In genomic region chr10:3852147-3852904, GRCh38 we compare ENCODE assay signal across 8 cellular contexts.
A peak's percentile ranks its signal among the peaks of the same experiment; 100 is the strongest.
DNase-seq lines count a peak whose midpoint lies in the region; ATAC-seq, FAIRE-seq and TF ChIP-seq lines count a peak whose summit lies in the region.

No MANE protein-coding gene starts in this region.

- peak overlapping the region in 5 of 7 donors; percentile 6 to 64 (median 37) for H3K4me3 Mint-ChIP-seq in CD8-positive, alpha-beta memory T cell

- no peaks in the 10 kb centered on the region for H3K36me3 Mint-ChIP-seq in CD8-positive, alpha-beta memory T cell

- H3K4me1 Mint-ChIP-seq in CD8-positive, alpha-beta memory T cell, result peaks cover 21 to 32% (median 30%) of the 10 kb centered on the region in 3 donors

- peak overlapping the region; percentile 75 for H3K9ac ChIP-seq in keratinocyte (ENCODE audit: control insufficient read depth, extremely low read depth, insufficient read depth, low read length)

- peak overlapping the region; percentile 70 to 95 (median 88) for H3K27ac Mint-ChIP-seq in CD8-positive, alpha-beta memory T cell

- peaks cover 12% of the 10 kb centered on the region for H3K4me1 ChIP-seq in CD8-positive, alpha-beta memory T cell (ENCODE audit: insufficient read depth, low read length)
- H3K4me1 ChIP-seq in keratinocyte (ENCODE audit: control insufficient read depth, extremely low read depth, insufficient read depth, low read length), result peaks cover 51% of the 10 kb centered on the region

- no peaks in the 10 kb centered on the region for H3K9me1 ChIP-seq in keratinocyte (ENCODE audit: control insufficient read depth, extremely low read depth, insufficient read depth, low read length)

- no peaks in the 10 kb centered on the region for H3K36me3 ChIP-seq in CD8-positive, alpha-beta memory T cell (ENCODE audit: insufficient read depth, low read length)
- H3K36me3 ChIP-seq in keratinocyte (ENCODE audit: control insufficient read depth in 2 of 2, extremely low read depth in 1 of 2, insufficient read depth in 2 of 2, low read length in 2 of 2), result no peaks in the 10 kb centered on the region

- H3K27me3 ChIP-seq in CD8-positive, alpha-beta memory T cell (ENCODE audit: insufficient read depth, low read length, poor library complexity, severe bottlenecking), result no peaks in the 10 kb centered on the region
- no peaks in the 10 kb centered on the region for H3K27me3 ChIP-seq in keratinocyte (ENCODE audit: control insufficient read depth, extremely low read depth, insufficient read depth, low read length)

- H3K9me3 Mint-ChIP-seq in CD8-positive, alpha-beta memory T cell, result no peaks in the 10 kb centered on the region

- CTCF ChIA-PET in CD8-positive, alpha-beta memory T cell (lab: Charles Lee), result interaction anchor here (1.1 to 1.9 kb wide), 3 partner anchors 24 to 67 kb away, joined by 3 to 6 read pairs (median 4); partner anchors contain the start of gene KLF6

- H3K27ac ChIP-seq in CD8-positive, alpha-beta memory T cell (ENCODE audit: low read depth, low read length), result peak overlapping the region; percentile 62
- peak overlapping the region; percentile 96 for H3K27ac ChIP-seq in keratinocyte (ENCODE audit: control insufficient read depth, insufficient read depth, low read length)

- H2AFZ ChIP-seq in keratinocyte (ENCODE audit: control insufficient read depth, low read length), result no peak overlapping the region

- no peaks in the 10 kb centered on the region for H3K27me3 Mint-ChIP-seq in CD8-positive, alpha-beta memory T cell

- H3K9me3 ChIP-seq in CD8-positive, alpha-beta memory T cell (ENCODE audit: low read length), result no peaks in the 10 kb centered on the region
- H3K9me3 ChIP-seq in keratinocyte (ENCODE audit: control insufficient read depth, low read depth, low read length), result no peaks in the 10 kb centered on the region

- ATAC-seq in GM19467 (IDR thresholded peaks at IDR 0.05; ENCODE audit: unreplicated experiment) (peak; percentile 85), HG03565 (IDR thresholded peaks at IDR 0.05; ENCODE audit: unreplicated experiment) (peak; percentile 86)

- H3K4me3 ChIP-seq in CD8-positive, alpha-beta memory T cell (ENCODE audit: low read length), result no peak overlapping the region
- no peak overlapping the region for H3K4me3 ChIP-seq in keratinocyte (ENCODE audit: control insufficient read depth in 2 of 3, extremely low read depth in 1 of 3, insufficient read depth in 2 of 3, low read depth in 1 of 3, low read length in 3 of 3)

- no peaks in the 10 kb centered on the region for H4K20me1 ChIP-seq in keratinocyte (ENCODE audit: control insufficient read depth, extremely low read depth, insufficient read depth, low read length)

- dilution Hi-C loops in keratinocyte (cut with MboI; ENCODE audit: extremely low pct_ligation_motif_present, low sequenced_read_pairs), result no loop called here

- DNase-seq in CD8-positive, alpha-beta memory T cell, result peak in 4 of 5 donors; percentile 46 to 88 (median 55)
- DNase-seq in SW 1271 (lab: John Stamatoyannopoulos, UW), result peak; percentile 85 to 95
- DNase-seq in brain pericyte (ENCODE audit: low read depth, low spot score), result peak; percentile 90
- peak; percentile 99 for DNase-seq in keratinocyte (ENCODE audit: low read depth, low spot score)
- peak; percentile 83 for DNase-seq in stimulated activated CD4-positive, alpha-beta T cell treated with anti-CD3 and anti-CD28 coated beads, Interleukin-1b, Interleukin-23, amount 100 ng/mL, for 48 hours
- DNase-seq in NCI-H82 (lab: John Stamatoyannopoulos, UW), result no peak

- H3K79me2 ChIP-seq in keratinocyte (ENCODE audit: control insufficient read depth, insufficient read depth, low read length), result no peaks in the 10 kb centered on the region

- H3K4me2 ChIP-seq in keratinocyte (ENCODE audit: control insufficient read depth, extremely low read depth, insufficient read depth, low read depth, low read length), result peak overlapping the region; percentile 56

- POLR2A ChIA-PET in CD8-positive, alpha-beta memory T cell (lab: Charles Lee), result interaction anchor here (0.6 to 3.1 kb wide), 9 partner anchors 16 to 97 kb away, joined by 3 to 41 read pairs (median 3); partner anchors contain the start of gene KLF6

- TF ChIP-seq CTCF in keratinocyte (optimal IDR thresholded peaks at IDR 0.05 in 1 of 3, IDR thresholded peaks at IDR 0.05 in 1 of 3, conservative IDR thresholded peaks at IDR 0.05 in 1 of 3; ENCODE audit: extremely low read depth in 1 of 3, insufficient read depth in 2 of 3, low read length in 3 of 3), result no peak

- FAIRE-seq in keratinocyte (lab: Jason Lieb, UNC), result peak; percentile 94
